In genomic region chr2:130370490-130370889, GRCh38 we compare ENCODE assay signal across 8 cellular contexts. TPM values are rescaled to one million over a fixed set of nuclear protein-coding genes. Genes with fewer than 3 reads are reported as not detected.
A peak's percentile ranks its signal among the peaks of the same experiment; 100 is the strongest.
DNase-seq lines count a peak whose midpoint lies in the region; ATAC-seq and TF ChIP-seq lines count a peak whose summit lies in the region.

No MANE protein-coding gene starts in this region.

- peak overlapping the region; percentile 75 for H3K27ac ChIP-seq in CD4-positive, CD25-positive, alpha-beta regulatory T cell (ENCODE audit: insufficient read depth, low read length, poor library complexity, severe bottlenecking)
- no peak overlapping the region for H3K27ac ChIP-seq in mesendoderm (ENCODE audit: low read depth, low read length)
- no peak overlapping the region for H3K27ac ChIP-seq in osteoblast (ENCODE audit: low read depth, low read length)

- H3K27me3 Mint-ChIP-seq in CD4-positive, CD25-positive, alpha-beta regulatory T cell: no peaks in the 10 kb centered on the region

- H3K79me2 ChIP-seq in mesendoderm (ENCODE audit: control insufficient read depth, insufficient read depth, low read length) (no peaks in the 10 kb centered on the region), osteoblast (ENCODE audit: insufficient read depth, low read length) (peaks cover 35% of the 10 kb centered on the region)

- no peak overlapping the region for H2BK120ac ChIP-seq in mesendoderm (ENCODE audit: low read depth, low read length)

- no peak overlapping the region for H3K18ac ChIP-seq in mesendoderm (ENCODE audit: low read length)

- no peak for TF ChIP-seq CTCF in osteoblast (IDR thresholded peaks at IDR 0.05; ENCODE audit: extremely low read depth, low read depth, low read length)

- peaks cover 3% of the 10 kb centered on the region for H3K79me1 ChIP-seq in mesendoderm (ENCODE audit: low read length)

- peak; percentile 51 to 54 for ATAC-seq in CD4-positive, CD25-positive, alpha-beta regulatory T cell (ENCODE audit: low read depth in 2 of 2)
- peak; percentile 28 for ATAC-seq in HG03342 (IDR thresholded peaks at IDR 0.05; ENCODE audit: unreplicated experiment)
- ATAC-seq in HG02763 (IDR thresholded peaks at IDR 0.05; ENCODE audit: unreplicated experiment): no peak

- peak overlapping the region; percentile 25 for H3K56ac ChIP-seq in mesendoderm (ENCODE audit: low read length)

- no peak overlapping the region for H3K4ac ChIP-seq in mesendoderm (ENCODE audit: low read depth, low read length)

- peak overlapping the region; percentile 93 to 97 (median 95) for H3K27ac Mint-ChIP-seq in CD4-positive, CD25-positive, alpha-beta regulatory T cell

- peaks cover 0 to 2% (median 0%) of the 10 kb centered on the region in 7 donors for H3K9me3 Mint-ChIP-seq in CD4-positive, CD25-positive, alpha-beta regulatory T cell

- peak; percentile 32 to 82 (median 40) for DNase-seq in CD4-positive, CD25-positive, alpha-beta regulatory T cell
- DNase-seq in activated CD8-positive, alpha-beta memory T cell treated with anti-CD3 and anti-CD28 coated beads, Interleukin-2, amount 50 U/mL, for 48 hours: peak; percentile 69
- DNase-seq in mesendoderm (no peak), DMS79 (lab: John Stamatoyannopoulos, UW) (no peak), NAMALWA (ENCODE audit: low spot score) (no peak), osteoblast (ENCODE audit: insufficient read length, low spot score, missing footprints) (no peak)

- H2AFZ ChIP-seq in osteoblast (ENCODE audit: low read length): no peak overlapping the region

- H3K36me3 ChIP-seq in CD4-positive, CD25-positive, alpha-beta regulatory T cell (ENCODE audit: control insufficient read depth, insufficient read depth, low read length): no peaks in the 10 kb centered on the region
- H3K36me3 ChIP-seq in mesendoderm (ENCODE audit: control insufficient read depth, insufficient read depth, low read length): no peaks in the 10 kb centered on the region
- peaks cover 4% of the 10 kb centered on the region for H3K36me3 ChIP-seq in osteoblast (ENCODE audit: insufficient read depth, low read length)

- peak overlapping the region; percentile 92 to 100 (median 94) for H3K4me3 Mint-ChIP-seq in CD4-positive, CD25-positive, alpha-beta regulatory T cell

- no peak overlapping the region for H3K9ac ChIP-seq in mesendoderm (ENCODE audit: low read length)

- no peak overlapping the region for H4K5ac ChIP-seq in mesendoderm (ENCODE audit: low read length)

- H3K9me3 ChIP-seq in CD4-positive, CD25-positive, alpha-beta regulatory T cell (ENCODE audit: control insufficient read depth in 2 of 2, low read length in 2 of 2): no peaks in the 10 kb centered on the region
- H3K9me3 ChIP-seq in osteoblast (ENCODE audit: low read depth, low read length): no peaks in the 10 kb centered on the region

- H4K20me1 ChIP-seq in osteoblast (ENCODE audit: insufficient read depth, low read length): peaks cover 8% of the 10 kb centered on the region

- H3K36me3 Mint-ChIP-seq in CD4-positive, CD25-positive, alpha-beta regulatory T cell: peaks cover 9% of the 10 kb centered on the region

- H3K4me2 ChIP-seq in mesendoderm (ENCODE audit: low read length) (no peak overlapping the region), osteoblast (ENCODE audit: insufficient read depth, low read length) (no peak overlapping the region)

- WGBS in mesendoderm (ENCODE audit: extremely low coverage, insufficient coverage, low lambda C conversion rate): no CpG with 5 or more reads among the region's 9 CpGs

- no peak overlapping the region for H3K23ac ChIP-seq in mesendoderm (ENCODE audit: low read length)

- no peak overlapping the region for H4K8ac ChIP-seq in mesendoderm (ENCODE audit: low read depth, low read length)

- H2AK5ac ChIP-seq in mesendoderm (ENCODE audit: low read length): no peak overlapping the region

- peak overlapping the region; percentile 81 for H3K4me3 ChIP-seq in CD4-positive, CD25-positive, alpha-beta regulatory T cell (ENCODE audit: low read depth, low read length)
- H3K4me3 ChIP-seq in mesendoderm (ENCODE audit: low read length) (no peak overlapping the region), osteoblast (ENCODE audit: insufficient read depth, low read length) (no peak overlapping the region)

- H3K4me1 ChIP-seq in CD4-positive, CD25-positive, alpha-beta regulatory T cell (ENCODE audit: control insufficient read depth, insufficient read depth, low read length, poor library complexity, severe bottlenecking): peaks cover 45% of the 10 kb centered on the region
- H3K4me1 ChIP-seq in mesendoderm (ENCODE audit: control insufficient read depth, low read depth, low read length): peaks cover 6% of the 10 kb centered on the region
- peaks cover 23% of the 10 kb centered on the region for H3K4me1 ChIP-seq in osteoblast (ENCODE audit: insufficient read depth, low read length)

- H2BK5ac ChIP-seq in mesendoderm (ENCODE audit: low read length): no peak overlapping the region

- H3K4me1 Mint-ChIP-seq in CD4-positive, CD25-positive, alpha-beta regulatory T cell: peaks cover 6 to 52% (median 38%) of the 10 kb centered on the region in 4 donors

- no peak overlapping the region for H2BK15ac ChIP-seq in mesendoderm (replicated peaks; ENCODE audit: low read depth)

- no peaks in the 10 kb centered on the region for H3K27me3 ChIP-seq in CD4-positive, CD25-positive, alpha-beta regulatory T cell (ENCODE audit: control insufficient read depth, insufficient read depth, low read length)
- H3K27me3 ChIP-seq in mesendoderm (ENCODE audit: insufficient read depth, low read length, poor library complexity): no peaks in the 10 kb centered on the region
- no peaks in the 10 kb centered on the region for H3K27me3 ChIP-seq in osteoblast (ENCODE audit: insufficient read depth, low read length)

RNA-seq across cellular contexts. Expression of gene PTPN18, which starts 14.6 kb away (rescaled TPM):
- 61.3 TPM for total RNA-seq in CD4-positive, CD25-positive, alpha-beta regulatory T cell
- 10 to 100 TPM; 42.2 to 58.3 (median 49.1) TPM for polyA plus RNA-seq in CD4-positive, CD25-positive, alpha-beta regulatory T cell
- polyA plus RNA-seq in mesendoderm (2013, experiment 1 of 2): 9.1 TPM
- polyA plus RNA-seq in mesendoderm (2013, experiment 2 of 2): 9.1 TPM
- 28.6 and 29.0 TPM in 2 replicates for total RNA-seq in osteoblast

RNA-seq across cellular contexts. Expression of gene IMP4, which starts 27.8 kb away (rescaled TPM):
- total RNA-seq in CD4-positive, CD25-positive, alpha-beta regulatory T cell: 72.4 TPM
- polyA plus RNA-seq in CD4-positive, CD25-positive, alpha-beta regulatory T cell: 100 to 1,000 TPM in 1 of 4 donors, 10 to 100 TPM in 3; 72.9 to 111 (median 77.8) TPM
- 106 TPM for polyA plus RNA-seq in mesendoderm (2013, experiment 1 of 2)
- 114 TPM for polyA plus RNA-seq in mesendoderm (2013, experiment 2 of 2)
- 54.8 and 55.7 TPM in 2 replicates for total RNA-seq in osteoblast

Comparison
In these comparisons a context has a peak if more than half of its experiments do, and no peak if none do; other contexts are left out.
1. DNase-seq: peak in CD4-positive, CD25-positive, alpha-beta regulatory T cell (3 of 3) and activated CD8-positive, alpha-beta memory T cell treated with anti-CD3 and anti-CD28 coated beads, Interleukin-2, amount 50 U/mL, for 48 hours (single experiment); none in mesendoderm (single experiment), DMS79 (single experiment), NAMALWA (single experiment) and osteoblast (single experiment).